Comparison of ENCODE assay signal across 1 cellular context in the genomic region with DNA sequence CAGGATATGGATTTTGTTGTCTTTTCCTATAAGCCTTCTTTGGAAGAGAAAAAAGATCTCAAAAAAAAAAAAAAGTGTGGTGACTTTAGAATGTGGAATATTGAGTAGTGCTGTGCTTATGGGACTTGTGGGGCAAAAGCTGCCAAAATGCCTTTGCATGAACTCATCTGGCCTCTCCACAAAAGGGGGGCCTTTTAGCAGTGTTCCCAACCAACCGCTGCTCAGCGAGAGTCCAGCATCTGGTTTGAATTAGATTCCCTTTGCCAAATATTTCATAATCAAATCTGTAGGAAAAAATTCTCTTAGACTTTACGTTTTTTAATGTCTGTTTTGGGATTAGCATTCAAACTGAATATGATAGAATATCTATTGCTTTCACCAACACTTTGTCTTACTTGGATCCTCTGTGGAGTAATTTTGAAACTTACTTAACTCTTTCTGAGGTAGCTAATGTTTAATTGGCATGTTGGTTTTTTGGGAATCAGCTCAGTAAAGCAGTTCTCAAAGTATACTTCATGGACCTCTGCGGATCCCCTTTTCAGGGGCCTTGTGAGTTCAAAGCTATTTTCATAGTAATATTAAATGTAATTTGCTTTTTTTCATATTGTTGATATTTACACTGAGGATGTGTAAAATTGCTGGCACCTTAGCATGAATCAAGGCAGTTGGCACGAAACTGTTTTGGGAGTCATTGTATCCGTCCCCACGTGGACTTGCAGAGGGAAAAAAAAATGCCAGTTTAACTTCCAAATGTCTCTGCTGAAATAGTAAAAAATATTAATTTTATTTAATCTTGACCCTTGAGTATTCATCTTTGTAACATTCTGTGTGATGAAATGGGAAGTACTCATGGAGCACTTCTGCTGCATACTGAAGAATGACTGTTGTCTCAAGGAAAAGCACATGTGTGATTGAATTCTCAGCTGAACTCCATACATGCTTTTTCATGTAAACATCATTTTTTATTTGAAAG.
A peak's percentile ranks its signal among the peaks of the same experiment; 100 is the strongest.
TF ChIP-seq lines count a peak whose summit lies in the region.

No MANE protein-coding gene starts in this region.

TF ChIP-seq in SK-N-SH treated with all-trans-retinoic acid at 6 μM for 48 hours, 23 proteins besides CTCF, POLR2A, EP300 and RAD21 (continued from another document):
- TF ChIP-seq CREB5 (CRISPR knock-in tag; IDR thresholded peaks at IDR 0.05; ENCODE audit: low read depth) (no peak), ESRRG (CRISPR knock-in tag; IDR thresholded peaks at IDR 0.05) (no peak), SNAI2 (CRISPR knock-in tag; IDR thresholded peaks at IDR 0.05) (no peak), ZNF8 (CRISPR knock-in tag; IDR thresholded peaks at IDR 0.05) (no peak), CSRNP3 (CRISPR knock-in tag; IDR thresholded peaks at IDR 0.05) (no peak), PPARA (CRISPR knock-in tag; IDR thresholded peaks at IDR 0.05; ENCODE audit: borderline replicate concordance) (no peak), ARNTL (CRISPR knock-in tag; IDR thresholded peaks at IDR 0.05; ENCODE audit: borderline replicate concordance, low read depth) (no peak)
- TF ChIP-seq, protein P1, sequence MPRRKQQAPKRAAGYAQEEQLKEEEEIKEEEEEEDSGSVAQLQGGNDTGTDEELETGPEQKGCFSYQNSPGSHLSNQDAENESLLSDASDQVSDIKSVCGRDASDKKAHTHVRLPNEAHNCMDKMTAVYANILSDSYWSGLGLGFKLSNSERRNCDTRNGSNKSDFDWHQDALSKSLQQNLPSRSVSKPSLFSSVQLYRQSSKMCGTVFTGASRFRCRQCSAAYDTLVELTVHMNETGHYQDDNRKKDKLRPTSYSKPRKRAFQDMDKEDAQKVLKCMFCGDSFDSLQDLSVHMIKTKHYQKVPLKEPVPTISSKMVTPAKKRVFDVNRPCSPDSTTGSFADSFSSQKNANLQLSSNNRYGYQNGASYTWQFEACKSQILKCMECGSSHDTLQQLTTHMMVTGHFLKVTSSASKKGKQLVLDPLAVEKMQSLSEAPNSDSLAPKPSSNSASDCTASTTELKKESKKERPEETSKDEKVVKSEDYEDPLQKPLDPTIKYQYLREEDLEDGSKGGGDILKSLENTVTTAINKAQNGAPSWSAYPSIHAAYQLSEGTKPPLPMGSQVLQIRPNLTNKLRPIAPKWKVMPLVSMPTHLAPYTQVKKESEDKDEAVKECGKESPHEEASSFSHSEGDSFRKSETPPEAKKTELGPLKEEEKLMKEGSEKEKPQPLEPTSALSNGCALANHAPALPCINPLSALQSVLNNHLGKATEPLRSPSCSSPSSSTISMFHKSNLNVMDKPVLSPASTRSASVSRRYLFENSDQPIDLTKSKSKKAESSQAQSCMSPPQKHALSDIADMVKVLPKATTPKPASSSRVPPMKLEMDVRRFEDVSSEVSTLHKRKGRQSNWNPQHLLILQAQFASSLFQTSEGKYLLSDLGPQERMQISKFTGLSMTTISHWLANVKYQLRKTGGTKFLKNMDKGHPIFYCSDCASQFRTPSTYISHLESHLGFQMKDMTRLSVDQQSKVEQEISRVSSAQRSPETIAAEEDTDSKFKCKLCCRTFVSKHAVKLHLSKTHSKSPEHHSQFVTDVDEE (CRISPR knock-in tag; IDR thresholded peaks at IDR 0.05): no peak
- TF ChIP-seq, protein P2, sequence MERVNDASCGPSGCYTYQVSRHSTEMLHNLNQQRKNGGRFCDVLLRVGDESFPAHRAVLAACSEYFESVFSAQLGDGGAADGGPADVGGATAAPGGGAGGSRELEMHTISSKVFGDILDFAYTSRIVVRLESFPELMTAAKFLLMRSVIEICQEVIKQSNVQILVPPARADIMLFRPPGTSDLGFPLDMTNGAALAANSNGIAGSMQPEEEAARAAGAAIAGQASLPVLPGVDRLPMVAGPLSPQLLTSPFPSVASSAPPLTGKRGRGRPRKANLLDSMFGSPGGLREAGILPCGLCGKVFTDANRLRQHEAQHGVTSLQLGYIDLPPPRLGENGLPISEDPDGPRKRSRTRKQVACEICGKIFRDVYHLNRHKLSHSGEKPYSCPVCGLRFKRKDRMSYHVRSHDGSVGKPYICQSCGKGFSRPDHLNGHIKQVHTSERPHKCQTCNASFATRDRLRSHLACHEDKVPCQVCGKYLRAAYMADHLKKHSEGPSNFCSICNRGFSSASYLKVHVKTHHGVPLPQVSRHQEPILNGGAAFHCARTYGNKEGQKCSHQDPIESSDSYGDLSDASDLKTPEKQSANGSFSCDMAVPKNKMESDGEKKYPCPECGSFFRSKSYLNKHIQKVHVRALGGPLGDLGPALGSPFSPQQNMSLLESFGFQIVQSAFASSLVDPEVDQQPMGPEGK (CRISPR knock-in tag; IDR thresholded peaks at IDR 0.05; ENCODE audit: borderline replicate concordance): peak; percentile 58; the same call in 1 of the 2 replicates
